ENCODE assay signal across 8 cellular contexts in the genomic region with DNA sequence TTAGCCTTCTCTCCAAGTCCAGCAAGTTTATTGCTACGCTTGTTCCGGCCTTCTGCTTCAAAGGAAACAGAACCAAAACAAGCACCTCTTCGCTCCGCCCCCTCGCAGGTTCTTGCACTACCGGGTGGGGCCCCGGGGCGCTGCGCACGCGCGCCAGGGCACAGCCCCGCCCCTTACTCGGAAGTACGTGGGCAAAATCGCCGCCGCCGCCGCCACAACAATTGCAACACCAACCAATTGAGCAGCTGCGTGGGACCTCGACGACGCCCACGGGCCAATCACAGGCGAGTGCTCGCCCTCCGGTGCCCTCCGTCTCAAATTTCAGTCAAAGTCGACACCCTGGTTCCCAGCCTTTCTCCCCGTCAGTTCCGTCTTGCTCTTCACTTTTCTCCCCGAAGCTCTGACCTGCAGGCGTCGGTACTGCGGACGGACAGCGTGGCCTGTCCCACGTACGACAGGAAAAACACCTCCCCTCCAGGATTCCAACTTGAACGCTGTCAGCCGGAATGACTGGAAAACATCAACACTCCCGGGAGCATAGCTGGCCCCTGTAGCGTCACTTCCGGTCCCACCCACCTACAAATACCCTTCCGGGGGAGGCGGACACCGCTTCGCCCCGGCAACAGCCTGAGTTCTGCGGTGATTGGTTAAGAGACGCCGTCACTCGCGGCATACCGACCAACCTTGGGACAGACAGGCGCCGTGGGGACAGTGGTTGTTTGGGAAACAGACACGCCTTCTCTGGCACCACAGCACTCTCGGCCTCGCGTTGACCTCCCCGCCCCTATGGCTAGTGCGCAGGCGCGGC. TPM values are rescaled to one million over a fixed set of nuclear protein-coding genes. Genes with fewer than 3 reads are reported as not detected.
DNase-seq lines count a peak whose midpoint lies in the region; ATAC-seq and TF ChIP-seq lines count a peak whose summit lies in the region.

No MANE protein-coding gene starts in this region.

- no peak for TF ChIP-seq CTCF in activated B cell treated with CpG ODN at 0.5 μM for 24 hours (IDR thresholded peaks at IDR 0.05)

- intact Hi-C loops in activated B cell treated with CpG ODN at 0.5 μM for 24 hours (cut with micrococcal nuclease) = loop anchor here (1.0 to 5.0 kb wide), 13 partner anchors 14 to 419 kb away; a partner anchor contains a TSS

- POLR2A ChIA-PET in activated B cell treated with CpG ODN at 0.5 μM for 24 hours (lab: Charles Lee) = interaction anchor here (0.5 to 5.9 kb wide), 27 partner anchors 9 to 436 kb away, joined by 3 to 99 read pairs (median 5); a partner anchor contains a TSS

- peak; percentile 78 for ATAC-seq in GM19023 (IDR thresholded peaks at IDR 0.05; ENCODE audit: unreplicated experiment)
- ATAC-seq in HG03196 (IDR thresholded peaks at IDR 0.05; ENCODE audit: unreplicated experiment) = peak; percentile 89
- peak; percentile 84 for ATAC-seq in activated B cell treated with CpG ODN at 0.5 μM for 24 hours (ENCODE audit: low read depth)

- H3K27me3 Mint-ChIP-seq in activated B cell treated with CpG ODN at 0.5 μM for 24 hours = no peaks in the 10 kb centered on the region

- CTCF ChIA-PET in activated B cell treated with CpG ODN at 0.5 μM for 24 hours (lab: Charles Lee) = interaction anchor here (0.8 to 1.0 kb wide), 3 partner anchors 15 to 309 kb away, joined by 3 to 4 read pairs (median 3); no protein-coding TSS in a partner anchor

- H3K9me3 Mint-ChIP-seq in activated B cell treated with CpG ODN at 0.5 μM for 24 hours = no peaks in the 10 kb centered on the region

- peaks cover 26% of the 10 kb centered on the region for H3K36me3 Mint-ChIP-seq in activated B cell treated with CpG ODN at 0.5 μM for 24 hours (ENCODE audit: low read depth)

- H3K4me1 Mint-ChIP-seq in activated B cell treated with CpG ODN at 0.5 μM for 24 hours = peaks cover 69% of the 10 kb centered on the region

- H3K27ac ChIP-seq in caudate nucleus (ENCODE audit: low read depth, low read length) = peak overlapping the region; percentile 98

- peak overlapping the region; percentile 100 for H3K27ac Mint-ChIP-seq in activated B cell treated with CpG ODN at 0.5 μM for 24 hours

- DNase-seq in AG08396 (ENCODE audit: low spot score) (peak; percentile 94), NCI-H226 (peak; percentile 91), activated B cell treated with CpG ODN at 0.5 μM for 24 hours (peak; percentile 81), caudate nucleus (lab: John Stamatoyannopoulos, UW) (peak; percentile 51 to 99 (median 92)), inferior parietal cortex (ENCODE audit: extremely low spot score) (peak; percentile 93), smooth muscle cell of the brain vasculature (ENCODE audit: low read depth, low spot score) (peak; percentile 92)

- peak overlapping the region; percentile 98 for H3K4me3 Mint-ChIP-seq in activated B cell treated with CpG ODN at 0.5 μM for 24 hours

RNA-seq across cellular contexts. Expression of a gene that starts 0.6 kb away (rescaled TPM):
- total RNA-seq in activated B cell treated with CpG ODN at 0.5 μM for 24 hours = 76.0 and 78.1 TPM in 2 replicates

RNA-seq across cellular contexts. Expression of a gene that starts 13.6 kb away (rescaled TPM):
- total RNA-seq in activated B cell treated with CpG ODN at 0.5 μM for 24 hours = 0.66 and 1.8 TPM in 2 replicates

RNA-seq across cellular contexts. Expression of a gene that starts 39.2 kb away (rescaled TPM):
- total RNA-seq in activated B cell treated with CpG ODN at 0.5 μM for 24 hours = 321 and 351 TPM in 2 replicates

RNA-seq across cellular contexts. Expression of a gene that starts 44.0 kb away (rescaled TPM):
- 97.3 and 117 TPM in 2 replicates for total RNA-seq in activated B cell treated with CpG ODN at 0.5 μM for 24 hours

RNA-seq across cellular contexts. Expression of a gene that starts 46.6 kb away (rescaled TPM):
- total RNA-seq in activated B cell treated with CpG ODN at 0.5 μM for 24 hours = 17.3 and 18.4 TPM in 2 replicates

Comparison
In these comparisons a context has a peak if more than half of its experiments do, and no peak if none do; other contexts are left out.
1. Peak in every context shown above with its lines: DNase-seq, ATAC-seq and H3K27ac ChIP-seq.